ENCODE assay signal across 8 cellular contexts in the genomic region with DNA sequence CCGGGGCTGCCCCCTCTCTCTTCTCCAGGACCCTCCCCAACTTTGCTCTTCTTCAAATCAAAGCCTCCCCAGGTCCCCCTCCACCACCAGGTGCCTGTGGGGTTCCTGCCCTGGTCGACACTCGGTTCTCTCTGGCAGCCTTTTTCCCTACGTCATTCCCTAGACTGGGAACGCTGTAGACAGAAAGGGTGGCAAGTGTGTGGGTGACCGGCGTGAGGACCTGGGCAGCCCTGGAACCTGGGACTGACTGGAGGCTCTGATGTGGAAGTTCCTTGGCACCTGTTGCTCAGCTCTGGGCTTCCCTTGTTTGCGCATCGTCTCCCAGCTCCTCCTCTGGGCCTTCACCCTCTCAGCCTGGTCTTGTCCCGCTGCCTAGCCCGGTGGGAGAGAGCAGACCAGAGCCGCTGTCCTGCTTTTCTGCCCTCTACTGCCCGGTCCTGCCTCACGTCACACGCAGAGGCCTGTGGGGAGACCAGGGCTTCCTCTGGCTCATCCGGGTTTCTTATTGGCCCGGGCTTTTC. TPM values are rescaled to one million over a fixed set of nuclear protein-coding genes. Genes with fewer than 3 reads are reported as not detected.
DNase-seq lines count a peak whose midpoint lies in the region; TF ChIP-seq lines count a peak whose summit lies in the region.

No MANE protein-coding gene starts in this region.

- peak overlapping the region; percentile 85 for H3K4me2 ChIP-seq in osteoblast (ENCODE audit: insufficient read depth, low read length)

- H3K9me3 ChIP-seq in NT2/D1 (ENCODE audit: insufficient read depth, low read length) (no peaks in the 10 kb centered on the region), duodenal mucosa (ENCODE audit: control insufficient read depth in 1 of 2, low read length in 2 of 2) (no peaks in the 10 kb centered on the region), osteoblast (ENCODE audit: low read depth, low read length) (no peaks in the 10 kb centered on the region)

- peaks cover 84% of the 10 kb centered on the region for H3K79me2 ChIP-seq in osteoblast (ENCODE audit: insufficient read depth, low read length)

- DNase-seq in EH (ENCODE audit: low read depth) (peak; percentile 38), NT2/D1 (ENCODE audit: low read depth, low spot score) (no peak), osteoblast (ENCODE audit: insufficient read length, low spot score, missing footprints) (peak; percentile 87), activated gamma-delta T cell treated with Interleukin-2 at 50 U/mL for 16 hours (no peak), retina (no peak), NCI-H2196 treated with DMSO at 0.1 percent for 48 hours (lab: John Stamatoyannopoulos, UW; ENCODE audit: unreplicated experiment) (no peak), AG08395 (ENCODE audit: low spot score) (no peak)

- no peaks in the 10 kb centered on the region for H3K27me3 ChIP-seq in NT2/D1 (ENCODE audit: insufficient read depth, insufficient read length)
- no peaks in the 10 kb centered on the region for H3K27me3 ChIP-seq in duodenal mucosa (ENCODE audit: control insufficient read depth in 1 of 2, insufficient read depth in 2 of 2, low read length in 2 of 2)
- no peaks in the 10 kb centered on the region for H3K27me3 ChIP-seq in osteoblast (ENCODE audit: insufficient read depth, low read length)

- H3K27ac ChIP-seq in duodenal mucosa (ENCODE audit: low read depth, low read length) (peak overlapping the region; percentile 61), osteoblast (ENCODE audit: low read depth, low read length) (peak overlapping the region; percentile 53)

- peak overlapping the region; percentile 74 for H2AFZ ChIP-seq in osteoblast (ENCODE audit: low read length)

- H3K9ac ChIP-seq in NT2/D1 (ENCODE audit: insufficient read length, low read depth) (peak overlapping the region; percentile 94), duodenal mucosa (ENCODE audit: low read depth in 1 of 2, low read length in 2 of 2) (peak overlapping the region; percentile 0 to 51)

- H3K36me3 ChIP-seq in NT2/D1 (ENCODE audit: insufficient read depth, insufficient read length, low read length): peaks cover 67% of the 10 kb centered on the region
- H3K36me3 ChIP-seq in duodenal mucosa (ENCODE audit: control insufficient read depth in 1 of 2, insufficient read depth in 2 of 2, low read length in 2 of 2): peaks cover 0 to 25% of the 10 kb centered on the region in 2 donors
- H3K36me3 ChIP-seq in osteoblast (ENCODE audit: insufficient read depth, low read length): peaks cover 21% of the 10 kb centered on the region

- no peak for TF ChIP-seq CTCF in osteoblast (IDR thresholded peaks at IDR 0.05; ENCODE audit: extremely low read depth, low read depth, low read length)

- H4K20me1 ChIP-seq in osteoblast (ENCODE audit: insufficient read depth, low read length): peaks cover 25% of the 10 kb centered on the region

- H3K4me3 ChIP-seq in NT2/D1 (ENCODE audit: insufficient read length, low read depth) (peak overlapping the region; percentile 80), duodenal mucosa (ENCODE audit: low read depth in 1 of 2, low read length in 2 of 2) (peak overlapping the region; percentile 66 to 70), osteoblast (ENCODE audit: insufficient read depth, low read length) (peak overlapping the region; percentile 84)

- H3K4me1 ChIP-seq in NT2/D1 (ENCODE audit: insufficient read depth, insufficient read length) (peaks cover 24% of the 10 kb centered on the region), duodenal mucosa (ENCODE audit: control insufficient read depth in 1 of 2, insufficient read depth in 2 of 2, low read length in 2 of 2) (peaks cover 43 to 59% of the 10 kb centered on the region in 2 donors), osteoblast (ENCODE audit: insufficient read depth, low read length) (peaks cover 36% of the 10 kb centered on the region)

RNA-seq across cellular contexts. Expression of a gene that starts 1.3 kb away (rescaled TPM):
- total RNA-seq in osteoblast: 3.2 and 4.0 TPM in 2 replicates

RNA-seq across cellular contexts. Expression of a gene that starts 1.5 kb away (rescaled TPM):
- total RNA-seq in osteoblast: 37.1 and 38.0 TPM in 2 replicates

RNA-seq across cellular contexts. Expression of a gene that starts 10.5 kb away (rescaled TPM):
- total RNA-seq in osteoblast: 51.9 and 55.7 TPM in 2 replicates

RNA-seq across cellular contexts. Expression of a gene that starts 38.5 kb away (rescaled TPM):
- total RNA-seq in osteoblast: 3.8 and 4.3 TPM in 2 replicates

Comparison
In these comparisons a context has a peak if more than half of its experiments do, and no peak if none do; other contexts are left out.
1. DNase-seq: peak in EH (single experiment) and osteoblast (single experiment); none in NT2/D1 (single experiment), activated gamma-delta T cell treated with Interleukin-2 at 50 U/mL for 16 hours (single experiment), retina (single experiment), NCI-H2196 treated with DMSO at 0.1 percent for 48 hours (single experiment) and AG08395 (single experiment).
2. Peak in every context shown above with its lines, with median percentiles within 50 percentile points of each other: H3K4me3 ChIP-seq.